ENCODE assay signal across 8 cellular contexts in the genomic region with DNA sequence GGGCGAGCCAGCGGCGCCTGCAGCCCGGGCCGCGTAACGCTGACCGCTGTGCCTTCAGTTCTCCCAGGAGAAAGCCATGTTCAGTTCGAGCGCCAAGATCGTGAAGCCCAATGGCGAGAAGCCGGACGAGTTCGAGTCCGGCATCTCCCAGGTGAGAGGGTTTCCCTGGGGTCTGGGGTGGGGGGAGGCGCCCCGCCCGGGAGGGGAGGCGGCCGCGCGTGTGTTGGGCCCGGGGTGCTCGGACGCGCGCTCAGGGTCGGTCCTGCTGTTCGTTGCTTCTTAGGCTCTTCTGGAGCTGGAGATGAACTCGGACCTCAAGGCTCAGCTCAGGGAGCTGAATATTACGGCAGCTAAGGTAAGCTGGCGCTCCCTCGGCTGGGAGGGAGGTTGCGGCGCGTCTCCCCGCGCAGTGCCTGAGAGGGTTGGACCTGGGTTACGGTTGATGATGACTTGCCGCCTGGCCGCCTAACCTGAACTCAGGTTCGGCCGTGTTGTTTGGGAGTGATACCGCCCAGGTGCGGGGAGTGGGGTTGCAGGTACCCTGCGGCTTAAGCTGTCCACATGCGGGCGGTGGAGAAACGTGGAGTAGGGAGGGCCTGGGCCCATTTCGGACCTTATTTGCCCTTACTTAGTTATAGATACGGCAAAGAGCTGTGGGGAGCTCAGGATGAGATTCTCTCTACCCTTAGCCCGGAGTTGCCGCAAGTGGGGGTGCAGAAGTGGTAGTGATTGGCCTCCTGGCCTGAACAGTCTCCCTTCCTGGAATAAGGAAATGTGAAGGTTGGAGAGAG. TPM values are rescaled to one million over a fixed set of nuclear protein-coding genes. Genes with fewer than 3 reads are reported as not detected.
DNase-seq lines count a peak whose midpoint lies in the region; ATAC-seq and TF ChIP-seq lines count a peak whose summit lies in the region.

No MANE protein-coding gene starts in this region.

- H3K27ac Mint-ChIP-seq in IgD-negative memory B cell, result peak overlapping the region; percentile 87 to 97 (median 95)
- H3K27ac Mint-ChIP-seq in osteocyte (ENCODE audit: unreplicated experiment), result peak overlapping the region; percentile 92

- H3K4me3 Mint-ChIP-seq in IgD-negative memory B cell (peak overlapping the region; percentile 84 to 93 (median 91)), osteocyte (ENCODE audit: unreplicated experiment) (peak overlapping the region; percentile 95)
- peak overlapping the region; percentile 96 for H3K4me3 Mint-ChIP-seq in activated T-cell treated with anti-CD3 and anti-CD28 coated beads, Interleukin-2, amount 50 U/mL, for 4 hours

- DNase-seq in BJ (ENCODE audit: low read depth) (no peak), fibroblast of pulmonary artery (ENCODE audit: low read depth) (no peak), osteocyte (ENCODE audit: extremely low spot score, unreplicated experiment) (no peak), hippocampal formation (lab: John Stamatoyannopoulos, UW) (no peak), HCEC 1CT (no peak)
- peak; percentile 26 for DNase-seq in activated T-cell treated with anti-CD3 and anti-CD28 coated beads, Interleukin-2, amount 50 U/mL, for 4 hours

- H3K36me3 ChIP-seq in BJ (ENCODE audit: control insufficient read depth, insufficient read depth, low read length), result peaks cover 15% of the 10 kb centered on the region

- POLR2A ChIA-PET in BJ (lab: Charles Lee), result interaction anchor here (0.5 to 1.3 kb wide), 2 partner anchors 17 to 1966 kb away, joined by 4 read pairs; a partner anchor contains a TSS

- H3K4me3 ChIP-seq in BJ (ENCODE audit: low read depth, low read length) (peak overlapping the region; percentile 83), fibroblast of pulmonary artery (replicated peaks; ENCODE audit: low read depth, low read length) (peak overlapping the region; percentile 80)

- peak; percentile 22 for ATAC-seq in GM21423 (IDR thresholded peaks at IDR 0.05; ENCODE audit: unreplicated experiment)
- peak; percentile 32 to 34 for ATAC-seq in activated T-cell treated with anti-CD3 and anti-CD28 coated beads, Interleukin-2, amount 50 U/mL, for 4 hours

- CTCF ChIA-PET in BJ (lab: Yijun Ruan, JAX), result interaction anchor here (1.1 kb wide), 1 partner anchor 9 kb away, joined by 4 read pairs; no protein-coding TSS in a partner anchor

- H3K27me3 Mint-ChIP-seq in IgD-negative memory B cell (no peaks in the 10 kb centered on the region), osteocyte (ENCODE audit: unreplicated experiment) (no peaks in the 10 kb centered on the region)
- no peaks in the 10 kb centered on the region for H3K27me3 Mint-ChIP-seq in activated T-cell treated with anti-CD3 and anti-CD28 coated beads, Interleukin-2, amount 50 U/mL, for 4 hours (ENCODE audit: low read depth)

- H3K9me3 Mint-ChIP-seq in IgD-negative memory B cell, result no peaks in the 10 kb centered on the region
- H3K9me3 Mint-ChIP-seq in activated T-cell treated with anti-CD3 and anti-CD28 coated beads, Interleukin-2, amount 50 U/mL, for 4 hours, result no peaks in the 10 kb centered on the region
- no peaks in the 10 kb centered on the region for H3K9me3 Mint-ChIP-seq in osteocyte (ENCODE audit: unreplicated experiment)

- H3K4me1 Mint-ChIP-seq in IgD-negative memory B cell (peaks cover 27 to 35% (median 28%) of the 10 kb centered on the region in 3 donors), osteocyte (ENCODE audit: unreplicated experiment) (peaks cover 45% of the 10 kb centered on the region)
- peaks cover 46% of the 10 kb centered on the region for H3K4me1 Mint-ChIP-seq in activated T-cell treated with anti-CD3 and anti-CD28 coated beads, Interleukin-2, amount 50 U/mL, for 4 hours (ENCODE audit: low read depth)

- no peaks in the 10 kb centered on the region for H3K27me3 ChIP-seq in BJ (ENCODE audit: control insufficient read depth, insufficient read depth, low read length)

- H3K36me3 Mint-ChIP-seq in IgD-negative memory B cell (peaks cover 8% of the 10 kb centered on the region), osteocyte (ENCODE audit: unreplicated experiment) (peaks cover 43% of the 10 kb centered on the region)
- peaks cover 47% of the 10 kb centered on the region for H3K36me3 Mint-ChIP-seq in activated T-cell treated with anti-CD3 and anti-CD28 coated beads, Interleukin-2, amount 50 U/mL, for 4 hours (ENCODE audit: insufficient read depth)

- TF ChIP-seq CTCF in BJ (IDR thresholded peaks at IDR 0.05; ENCODE audit: insufficient read depth, low read depth, low read length) (no peak), fibroblast of pulmonary artery (IDR thresholded peaks at IDR 0.05; ENCODE audit: low read length, missing control alignments) (no peak), osteocyte (IDR thresholded peaks at IDR 0.05) (no peak)

RNA-seq across cellular contexts. Expression of a gene that starts 0.7 kb away (rescaled TPM):
- 1,722 and 1,770 TPM in 2 replicates for polyA plus RNA-seq in BJ (2011; rRNA removed)
- polyA minus RNA-seq in BJ (2011; rRNA and poly(A)+ RNA removed), result 107 and 181 TPM in 2 replicates
- polyA plus RNA-seq in IgD-negative memory B cell, result 1,418 TPM
- total RNA-seq in activated T-cell treated with anti-CD3 and anti-CD28 coated beads, Interleukin-2, amount 50 U/mL, for 4 hours, result 1,000 to 10,000 TPM; 1,876 to 2,075 (median 2,071) TPM
- total RNA-seq in osteocyte, result 1,082 and 1,101 TPM in 2 replicates

RNA-seq across cellular contexts. Expression of a gene that starts 17.6 kb away (rescaled TPM):
- polyA plus RNA-seq in BJ (2011; rRNA removed) (19.3 and 19.7 TPM in 2 replicates), IgD-negative memory B cell (35.2 TPM)
- 7.9 and 8.7 TPM in 2 replicates for polyA minus RNA-seq in BJ (2011; rRNA and poly(A)+ RNA removed)
- 10 to 100 TPM; 34.0 to 36.7 (median 36.0) TPM for total RNA-seq in activated T-cell treated with anti-CD3 and anti-CD28 coated beads, Interleukin-2, amount 50 U/mL, for 4 hours
- 24.6 and 25.5 TPM in 2 replicates for total RNA-seq in osteocyte

RNA-seq across cellular contexts. Expression of a gene that starts 19.2 kb away (rescaled TPM):
- polyA plus RNA-seq in BJ (2011; rRNA removed), result 0.07 and 0.15 TPM in 2 replicates
- not detected in 2 replicates for polyA minus RNA-seq in BJ (2011; rRNA and poly(A)+ RNA removed)
- polyA plus RNA-seq in IgD-negative memory B cell, result not detected
- under 1 TPM in 2 of 3 donors, not detected in 1; 0.28 to 0.43 TPM for total RNA-seq in activated T-cell treated with anti-CD3 and anti-CD28 coated beads, Interleukin-2, amount 50 U/mL, for 4 hours
- not detected in 2 replicates for total RNA-seq in osteocyte

RNA-seq across cellular contexts. Expression of a gene that starts 56.4 kb away (rescaled TPM):
- polyA plus RNA-seq in BJ (2011; rRNA removed) (53.3 and 57.6 TPM in 2 replicates), IgD-negative memory B cell (38.2 TPM)
- polyA minus RNA-seq in BJ (2011; rRNA and poly(A)+ RNA removed), result 15.5 and 17.0 TPM in 2 replicates
- total RNA-seq in activated T-cell treated with anti-CD3 and anti-CD28 coated beads, Interleukin-2, amount 50 U/mL, for 4 hours, result 10 to 100 TPM; 25.6 to 28.4 (median 25.7) TPM
- total RNA-seq in osteocyte, result 48.5 and 54.0 TPM in 2 replicates
